In genomic region chr20:56943946-56944345, GRCh38 we compare ENCODE assay signal across 7 cellular contexts.
"Had no signal": no experiment of that assay in that cellular context is flagged by ENCODE, and none has a peak within 500 bp of the region (broad histone marks: within the 10 kb centered on the region; RNA-seq: fewer than 3 reads in every experiment).

No MANE protein-coding gene starts in this region.

- DNase-seq: GOT3, H7, HCEC 1CT, KG1 had no signal

- H3K27ac Mint-ChIP-seq: IgD-negative memory B cell had no signal

- ATAC-seq: HepG2, K562 had no signal

- H3K4me1 Mint-ChIP-seq: IgD-negative memory B cell had no signal

- H3K4me3 Mint-ChIP-seq: IgD-negative memory B cell had no signal

- H3K36me3 Mint-ChIP-seq: IgD-negative memory B cell had no signal

- H3K4me3 ChIP-seq: K562 had no signal

- FAIRE-seq: HepG2, K562 had no signal
